In genomic region chr17:77498875-77499698, GRCh38 we compare ENCODE assay signal across 15 cellular contexts.
DNase-seq lines count a peak whose midpoint lies in the region; ATAC-seq, FAIRE-seq and TF ChIP-seq lines count a peak whose summit lies in the region.
"Had no signal": no experiment of that assay in that cellular context is flagged by ENCODE, and none has a peak within 500 bp of the region (broad histone marks: within the 10 kb centered on the region; RNA-seq: fewer than 3 reads in every experiment).

No MANE protein-coding gene starts in this region.

- H3K79me2 ChIP-seq in HepG2 (ENCODE audit: insufficient read depth, low read length), result no peaks in the 10 kb centered on the region

- 95% methylated on average over 20 of the region's 24 CpGs for WGBS in HepG2 (ENCODE audit: low lambda C conversion rate)
- 80 to 92% methylated on average over 15 to 24 of the region's 24 CpGs for WGBS in testis, 2 donors

- CTCF ChIA-PET in HepG2 (lab: Yijun Ruan, JAX; ENCODE audit: low intra/inter-chr PET ratio, low total read pairs), result no interaction called here

- no peak for TF ChIP-seq RAD21 in HepG2 (CRISPR knock-in tag; IDR thresholded peaks at IDR 0.05)

- POLR2A ChIA-PET in HepG2 (lab: Yijun Ruan, JAX), result no interaction called here

- TF ChIP-seq CTCF in WERI-Rb-1 (IDR thresholded peaks at IDR 0.05; ENCODE audit: low read depth, low read length), result no peak
- no peak for TF ChIP-seq CTCF in HepG2 (CRISPR knock-in tag; IDR thresholded peaks at IDR 0.05)
- TF ChIP-seq CTCF in testis (IDR thresholded peaks at IDR 0.05), result no peak

- TF ChIP-seq EP300 in HepG2 (IDR thresholded peaks at IDR 0.05; ENCODE audit: low read depth in 2 of 2, low read length in 2 of 2) (no peak), HepG2 (CRISPR knock-in tag; IDR thresholded peaks at IDR 0.05; ENCODE audit: borderline replicate concordance) (no peak)

- no peak overlapping the region for H3K9ac ChIP-seq in HepG2 (ENCODE audit: insufficient read depth, low read depth, low read length)

- TF ChIP-seq POLR2A in HepG2 (IDR thresholded peaks at IDR 0.05; ENCODE audit: insufficient read depth in 1 of 2, low read depth in 2 of 2, low read length in 2 of 2), result peak in 1 of 2 experiments; percentile 57; a peak in 2 of 4 replicates
- no peak for TF ChIP-seq POLR2A in testis (IDR thresholded peaks at IDR 0.05)

- peaks cover 14% of the 10 kb centered on the region; the same call in 1 of the 2 replicates for H4K20me1 ChIP-seq in HepG2 (ENCODE audit: insufficient read depth, low read length)

- H3K4me1 ChIP-seq in HepG2 (ENCODE audit: insufficient read depth, low read length) (peaks cover 6% of the 10 kb centered on the region), testis (no peaks in the 10 kb centered on the region)

- no peak overlapping the region for H2AFZ ChIP-seq in HepG2 (ENCODE audit: low read length)

- peak; percentile 49 for DNase-seq in activated CD8-positive, alpha-beta memory T cell treated with anti-CD3 and anti-CD28 coated beads, Interleukin-2, amount 50 U/mL, for 48 hours
- no peak for DNase-seq in activated CD8-positive, alpha-beta memory T cell treated with anti-CD3 and anti-CD28 coated beads for 24 hours
- DNase-seq in WERI-Rb-1 (peak; percentile 5), HepG2 (ENCODE audit: low spot score) (no peak), testis (peak; percentile 14), amniotic stem cell (lab: John Stamatoyannopoulos, UW) (no peak), GM19238 (ENCODE audit: insufficient read length, low spot score) (no peak)
- DNase-seq: erythroblast, left colon, NCI-H2029 treated with DMSO at 0.1 percent for 48 hours, NCI-H82, RPMI8226 had no signal

- FAIRE-seq in HepG2 (lab: Jason Lieb, UNC), result no peak
- FAIRE-seq: D721Med had no signal

- in situ Hi-C loops in HepG2 (cut with HindIII; ENCODE audit: extremely low pct_ligation_motif_present, low pct_unique_long_range_greater_than_20kb), result loop anchor here (5.0 kb wide), 2 partner anchors 72 to 167 kb away; no protein-coding TSS in a partner anchor

- H3K27me3 ChIP-seq in WERI-Rb-1 (ENCODE audit: insufficient read depth, low read depth, severe bottlenecking) (no peaks in the 10 kb centered on the region), HepG2 (ENCODE audit: control insufficient read depth in 1 of 2, insufficient read depth in 2 of 2, low read length in 2 of 2) (no peaks in the 10 kb centered on the region), testis (no peaks in the 10 kb centered on the region)

- H3K9me3 ChIP-seq in WERI-Rb-1 (ENCODE audit: severe bottlenecking) (no peaks in the 10 kb centered on the region), HepG2 (ENCODE audit: low read length) (no peaks in the 10 kb centered on the region), testis (no peaks in the 10 kb centered on the region)

- H3K4me2 ChIP-seq in HepG2 (ENCODE audit: low read depth, low read length), result no peak overlapping the region

- BruUV-seq in HepG2 (replicated peaks; lab: Mats Ljungman, UMichigan), result no TSS peak

- H3K36me3 ChIP-seq in WERI-Rb-1 (peaks cover 68% of the 10 kb centered on the region), HepG2 (replicated peaks in 1 of 2; ENCODE audit: control insufficient read depth in 1 of 2, insufficient read depth in 2 of 2, low read length in 2 of 2) (peaks cover 32 to 45% of the 10 kb centered on the region in 2 experiments), testis (ENCODE audit: low read depth, missing control alignments) (no peaks in the 10 kb centered on the region)

- H3K27ac ChIP-seq in WERI-Rb-1, result no peak overlapping the region; the same call in 1 of the 2 replicates
- no peak overlapping the region for H3K27ac ChIP-seq in HepG2 (ENCODE audit: extremely low read length, insufficient read depth, low read length)
- no peak overlapping the region for H3K27ac ChIP-seq in testis

- ATAC-seq in HepG2 (no peak), GM21723 (IDR thresholded peaks at IDR 0.05; ENCODE audit: unreplicated experiment) (no peak)
- ATAC-seq: left colon, right cardiac atrium had no signal

- H3K4me3 ChIP-seq in WERI-Rb-1 (ENCODE audit: low read depth, low read length) (no peak overlapping the region), HepG2 (replicated peaks in 1 of 3; ENCODE audit: insufficient read depth in 1 of 3, low read depth in 2 of 3, low read length in 3 of 3) (no peak overlapping the region), testis (no peak overlapping the region)

- intact Hi-C loops in HepG2 (cut with micrococcal nuclease; ENCODE audit: unreplicated experiment) (no loop called here), testis (cut with DNase I; ENCODE audit: low total_unique reads) (no loop called here)

TF ChIP-seq in HepG2, 621 proteins besides CTCF, POLR2A, EP300 and RAD21 (continues in another document):
- TF ChIP-seq GATAD1 (CRISPR knock-in tag; IDR thresholded peaks at IDR 0.05) (no peak), ZSCAN31 (CRISPR knock-in tag; IDR thresholded peaks at IDR 0.05; ENCODE audit: low read depth) (0 out of 2 replicates have a peak, but pooled peaks have one; percentile 24), HINFP (CRISPR knock-in tag; IDR thresholded peaks at IDR 0.05; ENCODE audit: low read depth) (peak; percentile 44; the same call in 1 of the 2 replicates), ZNF431 (CRISPR knock-in tag; IDR thresholded peaks at IDR 0.05; ENCODE audit: borderline replicate concordance, low read depth) (no peak), MAX (IDR thresholded peaks at IDR 0.05) (no peak), POLR2AphosphoS5 (IDR thresholded peaks at IDR 0.05; ENCODE audit: low read depth, low read length) (peak; percentile 35), EEA1 (CRISPR knock-in tag; IDR thresholded peaks at IDR 0.05; ENCODE audit: borderline replicate concordance) (no peak), ZFP90 (CRISPR knock-in tag; IDR thresholded peaks at IDR 0.05; ENCODE audit: borderline replicate concordance) (no peak), AGO1 (IDR thresholded peaks at IDR 0.05; ENCODE audit: low read depth, low read length, poor library complexity, severe bottlenecking) (peak; percentile 8), ARID3A (IDR thresholded peaks at IDR 0.05; ENCODE audit: low read depth, low read length) (no peak), AGO2 (optimal IDR thresholded peaks at IDR 0.05; ENCODE audit: low read depth, low read length) (peak; percentile 95), MTF2 (CRISPR knock-in tag; IDR thresholded peaks at IDR 0.05; ENCODE audit: borderline replicate concordance) (no peak), POGK (CRISPR knock-in tag; conservative IDR thresholded peaks at IDR 0.05) (no peak), GMEB2 (CRISPR knock-in tag; IDR thresholded peaks at IDR 0.05; ENCODE audit: low read depth) (no peak), CREB1 (IDR thresholded peaks at IDR 0.05) (no peak), CREB1 (CRISPR knock-in tag; IDR thresholded peaks at IDR 0.05) (no peak)

Comparison
In these comparisons a context has a peak if more than half of its experiments do, and no peak if none do; other contexts are left out.
1. DNase-seq: peak in activated CD8-positive, alpha-beta memory T cell treated with anti-CD3 and anti-CD28 coated beads, Interleukin-2, amount 50 U/mL, for 48 hours (single experiment), WERI-Rb-1 (single experiment) and testis (single experiment); none in activated CD8-positive, alpha-beta memory T cell treated with anti-CD3 and anti-CD28 coated beads for 24 hours (single experiment), HepG2 (single experiment), amniotic stem cell (single experiment) and GM19238 (single experiment).